ENCODE assay signal across 30 cellular contexts in genomic region chr5:105101597-105101996, GRCh38.
DNase-seq lines count a peak whose midpoint lies in the region; ATAC-seq, FAIRE-seq and TF ChIP-seq lines count a peak whose summit lies in the region.
"Had no signal": no experiment of that assay in that cellular context is flagged by ENCODE, and none has a peak within 500 bp of the region (broad histone marks: within the 10 kb centered on the region; RNA-seq: fewer than 3 reads in every experiment).

No MANE protein-coding gene starts in this region.

- H3K79me2 ChIP-seq in astrocyte (ENCODE audit: insufficient read depth, low read length), result no peaks in the 10 kb centered on the region

- CTCF ChIA-PET in activated CD4-positive, alpha-beta memory T cell treated with anti-CD3 and anti-CD28 coated beads, Interleukin-2, amount 10 ng/mL, durations not matched to agents 7 days and 5 days (lab: Charles Lee), result no interaction called here

- H3K36me3 Mint-ChIP-seq in astrocyte (ENCODE audit: low read depth, unreplicated experiment), result no peaks in the 10 kb centered on the region
- H3K36me3 Mint-ChIP-seq in activated CD4-positive, alpha-beta memory T cell treated with anti-CD3 and anti-CD28 coated beads, Interleukin-2, amount 10 ng/mL, durations not matched to agents 7 days and 5 days (ENCODE audit: low read depth), result no peaks in the 10 kb centered on the region
- H3K36me3 Mint-ChIP-seq: activated naive CD8-positive, alpha-beta T cell; brain; CD8-positive, alpha-beta T cell; T-cell had no signal

- no peaks in the 10 kb centered on the region for H3K9me3 ChIP-seq in astrocyte (ENCODE audit: insufficient read depth, low read depth, low read length)
- H3K9me3 ChIP-seq: gastrocnemius medialis, lower lobe of right lung, neutrophil, thyroid gland had no signal

- no peaks in the 10 kb centered on the region for H4K20me1 ChIP-seq in astrocyte (ENCODE audit: insufficient read depth, low read length)

- peak; percentile 20 for DNase-seq in SIG-M5 treated with dmso at 0.1 percent for 504 hours (lab: John Stamatoyannopoulos, UW; ENCODE audit: unreplicated experiment)
- DNase-seq in SIG-M5 (lab: John Stamatoyannopoulos, UW), result no peak
- peak; percentile 25 for DNase-seq in astrocyte (ENCODE audit: low read depth)
- DNase-seq in foreskin keratinocyte, result peak; percentile 6 to 43
- peak; percentile 11 for DNase-seq in stromal cell of bone marrow (ENCODE audit: low read depth)
- DNase-seq in activated CD4-positive, alpha-beta memory T cell treated with anti-CD3 and anti-CD28 coated beads, Interleukin-2, amount 10 ng/mL, durations not matched to agents 7 days and 5 days, result no peak
- DNase-seq in NCI-H748 (lab: John Stamatoyannopoulos, UW; ENCODE audit: unreplicated experiment), result no peak
- DNase-seq: 8988T; AML-193; CD8-positive, alpha-beta T cell; gastrocnemius medialis; HCEC 1CT; hypothalamus; lower lobe of right lung; NCI-H748 treated with DMSO at 0.1 percent for 48 hours; Right ventricle myocardium superior; stimulated activated CD4-positive, alpha-beta T cell treated with anti-CD3 and anti-CD28 coated beads, Interleukin-4, amount 100 ng/mL, for 24 hours; stimulated activated naive CD8-positive, alpha-beta T cell treated with anti-CD3 and anti-CD28 coated beads, Interleukin-15, Interleukin-2, amounts not matched to agents 100 U/mL and 50 U/mL, for 24 hours; T-cell had no signal

- H3K9me3 Mint-ChIP-seq in astrocyte (ENCODE audit: unreplicated experiment), result no peaks in the 10 kb centered on the region
- peaks cover 2% of the 10 kb centered on the region for H3K9me3 Mint-ChIP-seq in activated CD4-positive, alpha-beta memory T cell treated with anti-CD3 and anti-CD28 coated beads, Interleukin-2, amount 10 ng/mL, durations not matched to agents 7 days and 5 days

- H3K27me3 ChIP-seq in astrocyte (ENCODE audit: insufficient read depth, low read length), result no peaks in the 10 kb centered on the region
- H3K27me3 ChIP-seq in foreskin keratinocyte, result no peaks in the 10 kb centered on the region
- H3K27me3 ChIP-seq: gastrocnemius medialis, neutrophil, thyroid gland had no signal

- H3K4me1 Mint-ChIP-seq in astrocyte (ENCODE audit: low read depth, unreplicated experiment), result no peaks in the 10 kb centered on the region
- no peaks in the 10 kb centered on the region for H3K4me1 Mint-ChIP-seq in activated CD4-positive, alpha-beta memory T cell treated with anti-CD3 and anti-CD28 coated beads, Interleukin-2, amount 10 ng/mL, durations not matched to agents 7 days and 5 days
- H3K4me1 Mint-ChIP-seq: brain, T-cell had no signal

- no peak overlapping the region for H3K4me3 Mint-ChIP-seq in astrocyte (ENCODE audit: unreplicated experiment)
- no peak overlapping the region for H3K4me3 Mint-ChIP-seq in activated CD4-positive, alpha-beta memory T cell treated with anti-CD3 and anti-CD28 coated beads, Interleukin-2, amount 10 ng/mL, durations not matched to agents 7 days and 5 days
- H3K4me3 Mint-ChIP-seq: activated naive CD8-positive, alpha-beta T cell; brain; CD8-positive, alpha-beta T cell; dendritic cell treated with granulocyte-macrophage colony-stimulating factor and Interleukin-4, amounts not matched to agents 40 ng/mL and 50 ng/mL, for 4 days; T-cell had no signal

- no peaks in the 10 kb centered on the region for H3K4me1 ChIP-seq in astrocyte (ENCODE audit: insufficient read depth, low read length)
- H3K4me1 ChIP-seq in foreskin keratinocyte, result no peaks in the 10 kb centered on the region
- H3K4me1 ChIP-seq: gastrocnemius medialis, lower lobe of right lung, thyroid gland had no signal

- no peak overlapping the region for H3K4me2 ChIP-seq in astrocyte (ENCODE audit: low read length)

- POLR2A ChIA-PET in activated CD4-positive, alpha-beta memory T cell treated with anti-CD3 and anti-CD28 coated beads, Interleukin-2, amount 10 ng/mL, durations not matched to agents 7 days and 5 days (lab: Charles Lee), result no interaction called here

- no peaks in the 10 kb centered on the region for H3K36me3 ChIP-seq in astrocyte (ENCODE audit: insufficient read depth, low read length)
- H3K36me3 ChIP-seq: gastrocnemius medialis, lower lobe of right lung, neutrophil, thyroid gland had no signal

- H3K27ac ChIP-seq in astrocyte (ENCODE audit: low read depth, low read length) (no peak overlapping the region), foreskin keratinocyte (no peak overlapping the region)
- H3K27ac ChIP-seq: gastrocnemius medialis, lower lobe of right lung, neutrophil, thyroid gland had no signal

- no peak overlapping the region for H2AFZ ChIP-seq in astrocyte (ENCODE audit: low read depth, low read length)

- H3K4me3 ChIP-seq in astrocyte (ENCODE audit: insufficient read depth, low read depth, low read length), result no peak overlapping the region
- H3K4me3 ChIP-seq: gastrocnemius medialis, lower lobe of right lung, thyroid gland had no signal

- TF ChIP-seq CTCF in astrocyte (IDR thresholded peaks at IDR 0.05; ENCODE audit: insufficient read depth, low read depth, low read length), result no peak
- no peak for TF ChIP-seq CTCF in foreskin keratinocyte (conservative IDR thresholded peaks at IDR 0.05)

- no peak overlapping the region for H3K27ac Mint-ChIP-seq in astrocyte (ENCODE audit: unreplicated experiment)
- H3K27ac Mint-ChIP-seq in activated CD4-positive, alpha-beta memory T cell treated with anti-CD3 and anti-CD28 coated beads, Interleukin-2, amount 10 ng/mL, durations not matched to agents 7 days and 5 days, result no peak overlapping the region
- H3K27ac Mint-ChIP-seq: activated naive CD8-positive, alpha-beta T cell; CD8-positive, alpha-beta T cell; dendritic cell treated with granulocyte-macrophage colony-stimulating factor and Interleukin-4, amounts not matched to agents 40 ng/mL and 50 ng/mL, for 4 days; T-cell had no signal

- FAIRE-seq in astrocyte (lab: Jason Lieb, UNC), result no peak
- FAIRE-seq: endothelial cell of umbilical vein, G401.6, GM18507, keratinocyte, TTC549 had no signal

- H3K9ac ChIP-seq in astrocyte (ENCODE audit: low read length), result no peak overlapping the region

- ATAC-seq in foreskin keratinocyte (no peak), HG03095 (IDR thresholded peaks at IDR 0.05; ENCODE audit: unreplicated experiment) (no peak)
- ATAC-seq: CD8-positive, alpha-beta T cell; gastrocnemius medialis; lower lobe of right lung; stimulated activated naive CD8-positive, alpha-beta T cell treated with anti-CD3 and anti-CD28 coated beads, Interleukin-15, Interleukin-2, amounts not matched to agents 100 U/mL and 50 U/mL, for 24 hours; T-cell had no signal

- H3K27me3 Mint-ChIP-seq in astrocyte (ENCODE audit: low read depth, unreplicated experiment), result no peaks in the 10 kb centered on the region
- H3K27me3 Mint-ChIP-seq in activated CD4-positive, alpha-beta memory T cell treated with anti-CD3 and anti-CD28 coated beads, Interleukin-2, amount 10 ng/mL, durations not matched to agents 7 days and 5 days, result no peaks in the 10 kb centered on the region
- H3K27me3 Mint-ChIP-seq: activated naive CD8-positive, alpha-beta T cell; brain; dendritic cell treated with granulocyte-macrophage colony-stimulating factor and Interleukin-4, amounts not matched to agents 40 ng/mL and 50 ng/mL, for 4 days; T-cell had no signal

Comparison
In these comparisons a context has a peak if more than half of its experiments do, and no peak if none do; other contexts are left out.
1. DNase-seq: peak in SIG-M5 treated with dmso at 0.1 percent for 504 hours (single experiment), astrocyte (single experiment), foreskin keratinocyte (2 of 2) and stromal cell of bone marrow (single experiment); none in SIG-M5 (single experiment), activated CD4-positive, alpha-beta memory T cell treated with anti-CD3 and anti-CD28 coated beads, Interleukin-2, amount 10 ng/mL, durations not matched to agents 7 days and 5 days (single experiment) and NCI-H748 (single experiment).